In the genomic region with DNA sequence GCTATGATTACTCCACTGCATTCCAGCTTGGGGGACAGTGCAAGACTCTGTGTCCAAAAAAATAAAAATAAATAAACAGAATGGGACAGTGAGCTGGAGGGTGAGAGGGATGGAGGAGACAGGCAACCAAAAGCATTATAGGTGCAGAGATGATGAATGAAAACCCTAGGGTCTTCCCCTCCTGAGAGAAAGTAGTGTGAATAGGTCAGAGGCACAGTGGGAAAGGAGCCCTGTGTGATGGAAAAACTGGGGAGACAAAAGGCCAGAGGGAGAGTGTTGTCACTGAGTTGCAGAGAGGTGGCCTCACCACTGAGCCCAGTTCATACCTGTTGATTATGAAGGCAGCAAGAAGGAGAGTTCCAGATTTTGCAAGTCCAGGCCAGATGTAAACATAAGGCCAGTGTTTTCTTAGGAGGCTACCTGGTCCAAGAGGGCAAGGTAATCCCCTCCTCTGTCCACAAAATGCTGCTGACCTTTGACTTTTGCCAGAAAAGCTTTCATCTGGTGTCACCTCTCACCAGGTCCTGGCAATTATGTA, we compare ENCODE assay signal across 1 cellular context.
TF ChIP-seq lines count a peak whose summit lies in the region.

No MANE protein-coding gene starts in this region.

TF ChIP-seq in HepG2, 621 proteins besides CTCF, POLR2A, EP300 and RAD21 (continued from another document and continues in another):
- TF ChIP-seq, protein P1, sequence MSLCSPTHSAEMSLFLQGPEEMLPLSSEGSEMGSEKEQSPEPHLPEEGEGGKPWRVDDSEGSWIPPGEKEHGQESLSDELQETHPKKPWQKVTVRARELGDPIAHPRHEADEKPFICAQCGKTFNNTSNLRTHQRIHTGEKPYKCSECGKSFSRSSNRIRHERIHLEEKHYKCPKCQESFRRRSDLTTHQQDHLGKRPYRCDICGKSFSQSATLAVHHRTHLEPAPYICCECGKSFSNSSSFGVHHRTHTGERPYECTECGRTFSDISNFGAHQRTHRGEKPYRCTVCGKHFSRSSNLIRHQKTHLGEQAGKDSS (CRISPR knock-in tag; IDR thresholded peaks at IDR 0.05; ENCODE audit: borderline replicate concordance, low read depth) = no peak
- no peak for TF ChIP-seq RBAK (CRISPR knock-in tag; IDR thresholded peaks at IDR 0.05)
- no peak; the same call in 1 of the 2 replicates for TF ChIP-seq TBX3 (IDR thresholded peaks at IDR 0.05; ENCODE audit: borderline replicate concordance)
- no peak for TF ChIP-seq ZSCAN25 (CRISPR knock-in tag; IDR thresholded peaks at IDR 0.05)
- no peak for TF ChIP-seq ZNF354B (CRISPR knock-in tag; IDR thresholded peaks at IDR 0.05)
- TF ChIP-seq, protein P2, sequence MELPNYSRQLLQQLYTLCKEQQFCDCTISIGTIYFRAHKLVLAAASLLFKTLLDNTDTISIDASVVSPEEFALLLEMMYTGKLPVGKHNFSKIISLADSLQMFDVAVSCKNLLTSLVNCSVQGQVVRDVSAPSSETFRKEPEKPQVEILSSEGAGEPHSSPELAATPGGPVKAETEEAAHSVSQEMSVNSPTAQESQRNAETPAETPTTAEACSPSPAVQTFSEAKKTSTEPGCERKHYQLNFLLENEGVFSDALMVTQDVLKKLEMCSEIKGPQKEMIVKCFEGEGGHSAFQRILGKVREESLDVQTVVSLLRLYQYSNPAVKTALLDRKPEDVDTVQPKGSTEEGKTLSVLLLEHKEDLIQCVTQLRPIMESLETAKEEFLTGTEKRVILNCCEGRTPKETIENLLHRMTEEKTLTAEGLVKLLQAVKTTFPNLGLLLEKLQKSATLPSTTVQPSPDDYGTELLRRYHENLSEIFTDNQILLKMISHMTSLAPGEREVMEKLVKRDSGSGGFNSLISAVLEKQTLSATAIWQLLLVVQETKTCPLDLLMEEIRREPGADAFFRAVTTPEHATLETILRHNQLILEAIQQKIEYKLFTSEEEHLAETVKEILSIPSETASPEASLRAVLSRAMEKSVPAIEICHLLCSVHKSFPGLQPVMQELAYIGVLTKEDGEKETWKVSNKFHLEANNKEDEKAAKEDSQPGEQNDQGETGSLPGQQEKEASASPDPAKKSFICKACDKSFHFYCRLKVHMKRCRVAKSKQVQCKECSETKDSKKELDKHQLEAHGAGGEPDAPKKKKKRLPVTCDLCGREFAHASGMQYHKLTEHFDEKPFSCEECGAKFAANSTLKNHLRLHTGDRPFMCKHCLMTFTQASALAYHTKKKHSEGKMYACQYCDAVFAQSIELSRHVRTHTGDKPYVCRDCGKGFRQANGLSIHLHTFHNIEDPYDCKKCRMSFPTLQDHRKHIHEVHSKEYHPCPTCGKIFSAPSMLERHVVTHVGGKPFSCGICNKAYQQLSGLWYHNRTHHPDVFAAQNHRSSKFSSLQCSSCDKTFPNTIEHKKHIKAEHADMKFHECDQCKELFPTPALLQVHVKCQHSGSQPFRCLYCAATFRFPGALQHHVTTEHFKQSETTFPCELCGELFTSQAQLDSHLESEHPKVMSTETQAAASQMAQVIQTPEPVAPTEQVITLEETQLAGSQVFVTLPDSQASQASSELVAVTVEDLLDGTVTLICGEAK (IDR thresholded peaks at IDR 0.05) = no peak
- TF ChIP-seq, protein P2 (CRISPR knock-in tag; IDR thresholded peaks at IDR 0.05) = 0 out of 2 replicates have a peak, but pooled peaks have one; percentile 35
- no peak for TF ChIP-seq ZBTB7A (CRISPR knock-in tag; IDR thresholded peaks at IDR 0.05)
- peak; percentile 59; the same call in 1 of the 2 replicates for TF ChIP-seq ZNF331 (CRISPR knock-in tag; IDR thresholded peaks at IDR 0.05)
- 0 out of 2 replicates have a peak, but pooled peaks have one; percentile 25 for TF ChIP-seq KDM1A (CRISPR knock-in tag; IDR thresholded peaks at IDR 0.05)
- TF ChIP-seq ZNF615 (CRISPR knock-in tag; IDR thresholded peaks at IDR 0.05; ENCODE audit: borderline replicate concordance) = 0 out of 2 replicates have a peak, but pooled peaks have one; percentile 43
- TF ChIP-seq, protein P3, sequence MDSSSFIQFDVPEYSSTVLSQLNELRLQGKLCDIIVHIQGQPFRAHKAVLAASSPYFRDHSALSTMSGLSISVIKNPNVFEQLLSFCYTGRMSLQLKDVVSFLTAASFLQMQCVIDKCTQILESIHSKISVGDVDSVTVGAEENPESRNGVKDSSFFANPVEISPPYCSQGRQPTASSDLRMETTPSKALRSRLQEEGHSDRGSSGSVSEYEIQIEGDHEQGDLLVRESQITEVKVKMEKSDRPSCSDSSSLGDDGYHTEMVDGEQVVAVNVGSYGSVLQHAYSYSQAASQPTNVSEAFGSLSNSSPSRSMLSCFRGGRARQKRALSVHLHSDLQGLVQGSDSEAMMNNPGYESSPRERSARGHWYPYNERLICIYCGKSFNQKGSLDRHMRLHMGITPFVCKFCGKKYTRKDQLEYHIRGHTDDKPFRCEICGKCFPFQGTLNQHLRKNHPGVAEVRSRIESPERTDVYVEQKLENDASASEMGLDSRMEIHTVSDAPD (CRISPR knock-in tag; IDR thresholded peaks at IDR 0.05) = peak; percentile 100
- TF ChIP-seq RELA (CRISPR knock-in tag; IDR thresholded peaks at IDR 0.05) = no peak
- TF ChIP-seq, protein P4, sequence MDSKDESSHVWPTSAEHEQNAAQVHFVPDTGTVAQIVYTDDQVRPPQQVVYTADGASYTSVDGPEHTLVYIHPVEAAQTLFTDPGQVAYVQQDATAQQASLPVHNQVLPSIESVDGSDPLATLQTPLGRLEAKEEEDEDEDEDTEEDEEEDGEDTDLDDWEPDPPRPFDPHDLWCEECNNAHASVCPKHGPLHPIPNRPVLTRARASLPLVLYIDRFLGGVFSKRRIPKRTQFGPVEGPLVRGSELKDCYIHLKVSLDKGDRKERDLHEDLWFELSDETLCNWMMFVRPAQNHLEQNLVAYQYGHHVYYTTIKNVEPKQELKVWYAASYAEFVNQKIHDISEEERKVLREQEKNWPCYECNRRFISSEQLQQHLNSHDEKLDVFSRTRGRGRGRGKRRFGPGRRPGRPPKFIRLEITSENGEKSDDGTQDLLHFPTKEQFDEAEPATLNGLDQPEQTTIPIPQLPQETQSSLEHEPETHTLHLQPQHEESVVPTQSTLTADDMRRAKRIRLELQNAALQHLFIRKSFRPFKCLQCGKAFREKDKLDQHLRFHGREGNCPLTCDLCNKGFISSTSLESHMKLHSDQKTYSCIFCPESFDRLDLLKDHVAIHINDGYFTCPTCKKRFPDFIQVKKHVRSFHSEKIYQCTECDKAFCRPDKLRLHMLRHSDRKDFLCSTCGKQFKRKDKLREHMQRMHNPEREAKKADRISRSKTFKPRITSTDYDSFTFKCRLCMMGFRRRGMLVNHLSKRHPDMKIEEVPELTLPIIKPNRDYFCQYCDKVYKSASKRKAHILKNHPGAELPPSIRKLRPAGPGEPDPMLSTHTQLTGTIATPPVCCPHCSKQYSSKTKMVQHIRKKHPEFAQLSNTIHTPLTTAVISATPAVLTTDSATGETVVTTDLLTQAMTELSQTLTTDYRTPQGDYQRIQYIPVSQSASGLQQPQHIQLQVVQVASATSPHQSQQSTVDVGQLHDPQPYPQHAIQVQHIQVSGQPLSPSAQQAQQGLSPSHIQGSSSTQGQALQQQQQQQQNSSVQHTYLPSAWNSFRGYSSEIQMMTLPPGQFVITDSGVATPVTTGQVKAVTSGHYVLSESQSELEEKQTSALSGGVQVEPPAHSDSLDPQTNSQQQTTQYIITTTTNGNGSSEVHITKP (CRISPR knock-in tag; IDR thresholded peaks at IDR 0.05; ENCODE audit: low read depth) = 0 out of 2 replicates have a peak, but pooled peaks have one; percentile 41
- no peak for TF ChIP-seq PHF8 (CRISPR knock-in tag; IDR thresholded peaks at IDR 0.05)
- TF ChIP-seq, protein P5, sequence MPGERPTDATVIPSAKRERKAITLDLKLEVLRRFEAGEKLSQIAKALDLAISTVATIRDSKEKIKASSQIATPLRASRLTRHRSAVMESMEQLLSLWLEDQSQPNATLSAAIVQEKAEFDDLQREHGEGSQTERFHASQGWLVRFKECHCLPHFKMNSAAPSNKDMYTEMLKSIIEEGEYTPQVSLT (CRISPR knock-in tag; IDR thresholded peaks at IDR 0.05; ENCODE audit: borderline replicate concordance, low read depth) = 0 out of 2 replicates have a peak, but pooled peaks have one; percentile 43
- TF ChIP-seq, protein P6, sequence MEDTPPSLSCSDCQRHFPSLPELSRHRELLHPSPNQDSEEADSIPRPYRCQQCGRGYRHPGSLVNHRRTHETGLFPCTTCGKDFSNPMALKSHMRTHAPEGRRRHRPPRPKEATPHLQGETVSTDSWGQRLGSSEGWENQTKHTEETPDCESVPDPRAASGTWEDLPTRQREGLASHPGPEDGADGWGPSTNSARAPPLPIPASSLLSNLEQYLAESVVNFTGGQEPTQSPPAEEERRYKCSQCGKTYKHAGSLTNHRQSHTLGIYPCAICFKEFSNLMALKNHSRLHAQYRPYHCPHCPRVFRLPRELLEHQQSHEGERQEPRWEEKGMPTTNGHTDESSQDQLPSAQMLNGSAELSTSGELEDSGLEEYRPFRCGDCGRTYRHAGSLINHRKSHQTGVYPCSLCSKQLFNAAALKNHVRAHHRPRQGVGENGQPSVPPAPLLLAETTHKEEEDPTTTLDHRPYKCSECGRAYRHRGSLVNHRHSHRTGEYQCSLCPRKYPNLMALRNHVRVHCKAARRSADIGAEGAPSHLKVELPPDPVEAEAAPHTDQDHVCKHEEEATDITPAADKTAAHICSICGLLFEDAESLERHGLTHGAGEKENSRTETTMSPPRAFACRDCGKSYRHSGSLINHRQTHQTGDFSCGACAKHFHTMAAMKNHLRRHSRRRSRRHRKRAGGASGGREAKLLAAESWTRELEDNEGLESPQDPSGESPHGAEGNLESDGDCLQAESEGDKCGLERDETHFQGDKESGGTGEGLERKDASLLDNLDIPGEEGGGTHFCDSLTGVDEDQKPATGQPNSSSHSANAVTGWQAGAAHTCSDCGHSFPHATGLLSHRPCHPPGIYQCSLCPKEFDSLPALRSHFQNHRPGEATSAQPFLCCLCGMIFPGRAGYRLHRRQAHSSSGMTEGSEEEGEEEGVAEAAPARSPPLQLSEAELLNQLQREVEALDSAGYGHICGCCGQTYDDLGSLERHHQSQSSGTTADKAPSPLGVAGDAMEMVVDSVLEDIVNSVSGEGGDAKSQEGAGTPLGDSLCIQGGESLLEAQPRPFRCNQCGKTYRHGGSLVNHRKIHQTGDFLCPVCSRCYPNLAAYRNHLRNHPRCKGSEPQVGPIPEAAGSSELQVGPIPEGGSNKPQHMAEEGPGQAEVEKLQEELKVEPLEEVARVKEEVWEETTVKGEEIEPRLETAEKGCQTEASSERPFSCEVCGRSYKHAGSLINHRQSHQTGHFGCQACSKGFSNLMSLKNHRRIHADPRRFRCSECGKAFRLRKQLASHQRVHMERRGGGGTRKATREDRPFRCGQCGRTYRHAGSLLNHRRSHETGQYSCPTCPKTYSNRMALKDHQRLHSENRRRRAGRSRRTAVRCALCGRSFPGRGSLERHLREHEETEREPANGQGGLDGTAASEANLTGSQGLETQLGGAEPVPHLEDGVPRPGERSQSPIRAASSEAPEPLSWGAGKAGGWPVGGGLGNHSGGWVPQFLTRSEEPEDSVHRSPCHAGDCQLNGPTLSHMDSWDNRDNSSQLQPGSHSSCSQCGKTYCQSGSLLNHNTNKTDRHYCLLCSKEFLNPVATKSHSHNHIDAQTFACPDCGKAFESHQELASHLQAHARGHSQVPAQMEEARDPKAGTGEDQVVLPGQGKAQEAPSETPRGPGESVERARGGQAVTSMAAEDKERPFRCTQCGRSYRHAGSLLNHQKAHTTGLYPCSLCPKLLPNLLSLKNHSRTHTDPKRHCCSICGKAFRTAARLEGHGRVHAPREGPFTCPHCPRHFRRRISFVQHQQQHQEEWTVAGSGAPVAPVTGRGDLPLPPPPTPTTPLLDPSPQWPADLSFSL (CRISPR knock-in tag; IDR thresholded peaks at IDR 0.05) = no peak
- TF ChIP-seq ZNF564 (CRISPR knock-in tag; IDR thresholded peaks at IDR 0.05) = no peak; the same call in 1 of the 2 replicates
